ENCODE assay signal across 16 cellular contexts in genomic region chr22:36294293-36294620, GRCh38.
"Had no signal": no experiment of that assay in that cellular context is flagged by ENCODE, and none has a peak within 500 bp of the region (broad histone marks: within the 10 kb centered on the region; RNA-seq: fewer than 3 reads in every experiment).

No MANE protein-coding gene starts in this region.

- ATAC-seq: effector memory CD8-positive, alpha-beta T cell; heart left ventricle; stimulated activated naive CD8-positive, alpha-beta T cell treated with anti-CD3 and anti-CD28 coated beads, Interleukin-15, amount 100 ng/mL, for 72 hours; upper lobe of right lung; WTC11 had no signal

- H3K27ac Mint-ChIP-seq: nephron progenitor cell, progenitor cell of endocrine pancreas, WTC11 had no signal

- H3K27me3 Mint-ChIP-seq: activated CD4-positive, alpha-beta T cell treated with anti-CD3 and anti-CD28 coated beads, Interleukin-2, amount 10 ng/mL, durations not matched to agents 7 days and 5 days; effector memory CD8-positive, alpha-beta T cell; progenitor cell of endocrine pancreas; stimulated activated naive CD8-positive, alpha-beta T cell treated with anti-CD3 and anti-CD28 coated beads, Interleukin-15, amount 100 ng/mL, for 72 hours had no signal

- H3K4me3 Mint-ChIP-seq: activated CD4-positive, alpha-beta T cell treated with anti-CD3 and anti-CD28 coated beads, Interleukin-2, amount 10 ng/mL, durations not matched to agents 7 days and 5 days; immature natural killer cell; nephron progenitor cell; stimulated activated naive CD8-positive, alpha-beta T cell treated with anti-CD3 and anti-CD28 coated beads, Interleukin-15, amount 100 ng/mL, for 72 hours; WTC11 had no signal

- DNase-seq: activated CD4-positive, alpha-beta T cell treated with anti-CD3 and anti-CD28 coated beads, Interleukin-2, amount 10 ng/mL, durations not matched to agents 7 days and 5 days; activated gamma-delta T cell; dermis blood vessel endothelial cell; effector memory CD8-positive, alpha-beta T cell; immature natural killer cell; mesendoderm; nephron progenitor cell; occipital lobe; stimulated activated CD4-positive, alpha-beta T cell treated with anti-CD3 and anti-CD28 coated beads, Interleukin-15, amount 100 ng/mL, for 24 hours; stimulated activated CD4-positive, alpha-beta T cell treated with anti-CD3 and anti-CD28 coated beads, Interleukin-4, amount 100 ng/mL, for 24 hours; stimulated activated naive CD8-positive, alpha-beta T cell treated with anti-CD3 and anti-CD28 coated beads, Interleukin-15, amount 100 ng/mL, for 72 hours; testis had no signal

- H3K9me3 Mint-ChIP-seq: activated CD4-positive, alpha-beta T cell treated with anti-CD3 and anti-CD28 coated beads, Interleukin-2, amount 10 ng/mL, durations not matched to agents 7 days and 5 days; effector memory CD8-positive, alpha-beta T cell; immature natural killer cell had no signal

- H3K4me1 Mint-ChIP-seq: nephron progenitor cell, WTC11 had no signal
